In genomic region chr21:43597052-43597451, GRCh38 we compare ENCODE assay signal across 15 cellular contexts.
DNase-seq lines count a peak whose midpoint lies in the region; TF ChIP-seq lines count a peak whose summit lies in the region.
"Had no signal": no experiment of that assay in that cellular context is flagged by ENCODE, and none has a peak within 500 bp of the region (broad histone marks: within the 10 kb centered on the region; RNA-seq: fewer than 3 reads in every experiment).

No MANE protein-coding gene starts in this region.

- H3K4me3 ChIP-seq in SK-N-SH (ENCODE audit: low read depth in 2 of 2, low read length in 1 of 2) (no peak overlapping the region), fibroblast of mammary gland (ENCODE audit: control insufficient read depth, low read depth, low read length) (no peak overlapping the region), retinal pigment epithelial cell (ENCODE audit: low read length) (no peak overlapping the region), vagina (no peak overlapping the region)
- H3K4me3 ChIP-seq: mucosa of descending colon, SK-N-MC had no signal

- H3F3A ChIP-seq in SK-N-SH (replicated peaks; ENCODE audit: insufficient read depth) = peaks cover 35% of the 10 kb centered on the region

- H3K36me3 ChIP-seq in SK-N-SH (replicated peaks in 1 of 2; ENCODE audit: control insufficient read depth in 1 of 2, insufficient read depth in 2 of 2, low read length in 1 of 2) (no peaks in the 10 kb centered on the region), vagina (no peaks in the 10 kb centered on the region)

- no peaks in the 10 kb centered on the region for H4K20me1 ChIP-seq in SK-N-SH (ENCODE audit: insufficient read depth)

- no peak for TF ChIP-seq CTCF in SK-N-SH (IDR thresholded peaks at IDR 0.05)
- no peak for TF ChIP-seq CTCF in fibroblast of mammary gland (conservative IDR thresholded peaks at IDR 0.05; ENCODE audit: control insufficient read depth, insufficient read depth, low read depth, low read length)
- no peak for TF ChIP-seq CTCF in retinal pigment epithelial cell (conservative IDR thresholded peaks at IDR 0.05; ENCODE audit: low read depth, low read length)
- TF ChIP-seq CTCF in vagina (IDR thresholded peaks at IDR 0.05) = no peak

- no peaks in the 10 kb centered on the region for H3K9me3 ChIP-seq in SK-N-SH
- H3K9me3 ChIP-seq in vagina = no peaks in the 10 kb centered on the region
- H3K9me3 ChIP-seq: mucosa of descending colon had no signal

- 56% methylated on average over 1 of the region's 1 CpG for WGBS in SK-N-SH (ENCODE audit: low lambda C conversion rate)

- intact Hi-C loops in vagina (cut with DNase I) = no loop called here

- H3K9ac ChIP-seq in SK-N-SH = peak overlapping the region; percentile 23; the same call in 1 of the 2 replicates

- no peak for TF ChIP-seq POLR2A in vagina (IDR thresholded peaks at IDR 0.05)

- peak; percentile 74 for DNase-seq in H4 (ENCODE audit: low spot score)
- DNase-seq in SK-N-SH = no peak
- peak; percentile 78 for DNase-seq in fibroblast of mammary gland (ENCODE audit: low read depth)
- DNase-seq in retinal pigment epithelial cell (ENCODE audit: low read depth) = peak; percentile 74
- no peak for DNase-seq in middle frontal gyrus (ENCODE audit: extremely low spot score, low spot score)
- DNase-seq in vagina (ENCODE audit: extremely low spot score in 2 of 2) = no peak
- no peak for DNase-seq in activated T-cell treated with anti-CD3 and anti-CD28 coated beads for 4 hours
- DNase-seq: activated CD4-positive, CD25-positive, alpha-beta regulatory T cell treated with anti-CD3 and anti-CD28 coated beads, Interleukin-2, amount 50 U/mL, for 72 hours; activated T-cell treated with anti-CD3 and anti-CD28 coated beads, Interleukin-2, amount 50 U/mL, for 1 hour; aorta; mucosa of descending colon; NCI-H1092; NCI-H524; right cardiac atrium had no signal

- no peaks in the 10 kb centered on the region; the same call in 1 of the 2 replicates for H3K79me2 ChIP-seq in SK-N-SH (ENCODE audit: insufficient read depth)

- CTCF ChIA-PET in SK-N-SH (lab: Yijun Ruan, JAX) = interaction anchor here (2.2 kb wide), 1 partner anchor 14 kb away, joined by 9 read pairs; no protein-coding TSS in a partner anchor

- H3K27ac ChIP-seq in SK-N-SH (ENCODE audit: low read depth in 2 of 2, low read length in 1 of 2) (peak overlapping the region in 1 of 2 experiments; percentile 89; a peak in 3 of 4 replicates), vagina (no peak overlapping the region)
- H3K27ac ChIP-seq: SK-N-MC had no signal

- H3K27me3 ChIP-seq in SK-N-SH (ENCODE audit: insufficient read depth) = no peaks in the 10 kb centered on the region
- H3K27me3 ChIP-seq in vagina = no peaks in the 10 kb centered on the region

- H3K9me2 ChIP-seq in SK-N-SH = no peaks in the 10 kb centered on the region

- H3K4me1 ChIP-seq in SK-N-SH (ENCODE audit: control insufficient read depth in 1 of 2, insufficient read depth in 2 of 2, low read depth in 1 of 2, low read length in 1 of 2) = peaks cover 5 to 31% of the 10 kb centered on the region in 2 experiments
- no peaks in the 10 kb centered on the region for H3K4me1 ChIP-seq in vagina

- POLR2A ChIA-PET in SK-N-SH (lab: Yijun Ruan, JAX) = interaction anchor here (0.6 to 0.9 kb wide), 2 partner anchors 9 kb away, joined by 3 to 5 read pairs; no protein-coding TSS in a partner anchor

- no peak for TF ChIP-seq RAD21 in SK-N-SH (IDR thresholded peaks at IDR 0.05; ENCODE audit: low read length)

- peak in 1 of 2 experiments; percentile 52; a peak in 1 of 4 replicates for TF ChIP-seq EP300 in SK-N-SH (IDR thresholded peaks at IDR 0.05; ENCODE audit: borderline replicate concordance in 1 of 2, low read depth in 1 of 2, low read length in 1 of 2)

- no peak overlapping the region for H2AFZ ChIP-seq in SK-N-SH (ENCODE audit: low read depth)

- H3K4me2 ChIP-seq in SK-N-SH = no peak overlapping the region

TF ChIP-seq in SK-N-SH, 30 proteins besides CTCF, POLR2A, EP300 and RAD21:
- peak; percentile 71; the same call in 1 of the 2 replicates for TF ChIP-seq FOSL2 (IDR thresholded peaks at IDR 0.05; ENCODE audit: borderline replicate concordance, low read depth)
- peak; percentile 89 for TF ChIP-seq TCF12 (IDR thresholded peaks at IDR 0.05)
- TF ChIP-seq NFIC (IDR thresholded peaks at IDR 0.05; ENCODE audit: borderline replicate concordance) = peak; percentile 39; the same call in 1 of the 2 replicates
- TF ChIP-seq USF2 (IDR thresholded peaks at IDR 0.05; ENCODE audit: borderline replicate concordance, low read depth, low read length) = no peak
- peak; percentile 43 for TF ChIP-seq JUND (IDR thresholded peaks at IDR 0.05)
- peak; percentile 76 for TF ChIP-seq PBX3 (IDR thresholded peaks at IDR 0.05)
- no peak for TF ChIP-seq GATA2 (CRISPR knock-in tag; IDR thresholded peaks at IDR 0.05)
- TF ChIP-seq, protein P1, sequence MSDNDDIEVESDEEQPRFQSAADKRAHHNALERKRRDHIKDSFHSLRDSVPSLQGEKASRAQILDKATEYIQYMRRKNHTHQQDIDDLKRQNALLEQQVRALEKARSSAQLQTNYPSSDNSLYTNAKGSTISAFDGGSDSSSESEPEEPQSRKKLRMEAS (IDR thresholded peaks at IDR 0.05; ENCODE audit: low read depth) = 0 out of 2 replicates have a peak, but pooled peaks have one; percentile 17
- peak; percentile 29; the same call in 1 of the 2 replicates for TF ChIP-seq TEAD4 (IDR thresholded peaks at IDR 0.05; ENCODE audit: borderline replicate concordance, insufficient read depth)

Comparison
In these comparisons a context has a peak if more than half of its experiments do, and no peak if none do; other contexts are left out.
1. DNase-seq: peak in H4 (single experiment), fibroblast of mammary gland (single experiment) and retinal pigment epithelial cell (single experiment); none in SK-N-SH (single experiment), middle frontal gyrus (single experiment), vagina (0 of 2) and activated T-cell treated with anti-CD3 and anti-CD28 coated beads for 4 hours (single experiment).